In the genomic region with DNA sequence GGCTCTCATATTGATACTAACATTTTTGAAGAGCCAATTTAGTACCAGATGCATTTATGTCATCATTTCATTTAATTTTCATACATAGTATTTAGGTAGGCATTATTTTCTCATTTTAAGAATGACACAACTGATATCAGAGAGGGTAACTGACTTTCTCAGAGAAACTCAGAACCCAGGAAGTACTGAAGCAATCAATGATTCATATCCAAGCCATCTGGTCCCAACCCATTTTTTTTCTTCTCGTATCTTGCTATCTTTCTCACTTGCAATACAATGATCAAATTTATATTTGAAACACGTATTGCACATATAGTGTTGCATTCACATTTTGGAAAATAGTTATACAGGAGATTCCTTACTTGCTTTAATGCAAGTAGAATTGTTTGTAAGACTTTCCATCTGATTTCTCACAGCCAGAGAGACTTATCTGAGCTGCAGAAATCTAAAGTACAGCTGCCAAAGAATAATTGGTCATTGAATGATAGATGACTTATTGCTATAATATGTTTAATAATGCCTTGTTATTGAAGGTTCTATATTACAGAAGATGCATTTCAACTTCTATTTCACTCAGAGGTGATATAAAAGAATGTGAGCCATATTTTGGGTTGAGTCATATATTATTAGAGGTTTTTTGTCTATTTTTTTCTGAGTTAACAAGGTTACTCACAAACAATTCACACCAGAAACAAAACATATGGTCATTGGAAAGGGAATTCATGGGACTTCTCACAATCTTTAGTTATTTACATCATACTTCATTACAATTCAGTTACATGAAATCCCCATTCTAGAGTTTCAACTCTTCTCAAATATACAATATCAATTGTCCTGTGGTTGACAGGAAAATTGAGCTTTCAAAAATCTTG, we compare ENCODE assay signal across 13 cellular contexts.
DNase-seq lines count a peak whose midpoint lies in the region; FAIRE-seq and TF ChIP-seq lines count a peak whose summit lies in the region.
"Had no signal": no experiment of that assay in that cellular context is flagged by ENCODE, and none has a peak within 500 bp of the region (broad histone marks: within the 10 kb centered on the region; RNA-seq: fewer than 3 reads in every experiment).

No MANE protein-coding gene starts in this region.

- H3K4me3 ChIP-seq in cardiac fibroblast (replicated peaks in 1 of 2; ENCODE audit: low read depth in 2 of 2, low read length in 2 of 2) = no peak overlapping the region
- H3K4me3 ChIP-seq in esophagus muscularis mucosa = no peak overlapping the region
- H3K4me3 ChIP-seq: heart right ventricle had no signal

- TF ChIP-seq CTCF in cardiac fibroblast (IDR thresholded peaks at IDR 0.05; ENCODE audit: low read depth, low read length) (no peak), esophagus muscularis mucosa (IDR thresholded peaks at IDR 0.05) (no peak), GM10266 (IDR thresholded peaks at IDR 0.05; ENCODE audit: control insufficient read depth, insufficient read depth, low read depth, missing control alignments) (no peak)

- intact Hi-C loops in esophagus muscularis mucosa (cut with DNase I) = no loop called here

- no peaks in the 10 kb centered on the region for H3K9me3 ChIP-seq in esophagus muscularis mucosa
- H3K9me3 ChIP-seq: heart right ventricle had no signal

- WGBS in esophagus muscularis mucosa = 84% methylated on average over 2 of the region's 2 CpGs

- no peaks in the 10 kb centered on the region for H3K36me3 ChIP-seq in esophagus muscularis mucosa
- H3K36me3 ChIP-seq: heart right ventricle had no signal

- H3K27ac ChIP-seq in esophagus muscularis mucosa (replicated peaks in 1 of 4) = no peak overlapping the region
- H3K27ac ChIP-seq: C4-2B, heart right ventricle had no signal

- H3K27me3 ChIP-seq in esophagus muscularis mucosa = no peaks in the 10 kb centered on the region
- H3K27me3 ChIP-seq: heart right ventricle had no signal

- DNase-seq in H54 (ENCODE audit: insufficient read length, low spot score) (no peak), NCI-H446 treated with DMSO at 0.1 percent for 48 hours (lab: John Stamatoyannopoulos, UW) (peak; percentile 14), cardiac fibroblast (ENCODE audit: low read depth in 2 of 2) (peak; percentile 36 to 77), non-pigmented ciliary epithelial cell (ENCODE audit: low read depth) (peak; percentile 32), esophagus muscularis mucosa (ENCODE audit: extremely low spot score) (no peak), iPS-NIHi11 (ENCODE audit: low spot score) (no peak), putamen (ENCODE audit: low spot score) (no peak), GM10266 (ENCODE audit: extremely low spot score) (no peak)
- DNase-seq: activated naive CD4-positive, alpha-beta T cell treated with anti-CD3 and anti-CD28 coated beads, Interleukin-2, amount 10 ng/mL, durations not matched to agents 7 days and 5 days; DND-41; heart right ventricle had no signal

- FAIRE-seq in H54 (lab: Jason Lieb, UNC) = peak; percentile 53
- FAIRE-seq: HTR-8/SVneo had no signal

- TF ChIP-seq POLR2A in H54 (IDR thresholded peaks at IDR 0.05; ENCODE audit: low read depth, low read length) = no peak
- TF ChIP-seq POLR2A in esophagus muscularis mucosa (IDR thresholded peaks at IDR 0.05; ENCODE audit: low read depth) = no peak

- TF ChIP-seq EP300 in esophagus muscularis mucosa (IDR thresholded peaks at IDR 0.05) = no peak

- peaks cover 14 to 16% (median 15%) of the 10 kb centered on the region in 4 donors for H3K4me1 ChIP-seq in esophagus muscularis mucosa

Comparison
In these comparisons a context has a peak if more than half of its experiments do, and no peak if none do; other contexts are left out.
1. DNase-seq: peak in NCI-H446 treated with DMSO at 0.1 percent for 48 hours (single experiment), cardiac fibroblast (2 of 2) and non-pigmented ciliary epithelial cell (single experiment); none in H54 (single experiment), esophagus muscularis mucosa (single experiment), iPS-NIHi11 (single experiment), putamen (single experiment) and GM10266 (single experiment).